Comparison of ENCODE assay signal across 8 cellular contexts in the genomic region with DNA sequence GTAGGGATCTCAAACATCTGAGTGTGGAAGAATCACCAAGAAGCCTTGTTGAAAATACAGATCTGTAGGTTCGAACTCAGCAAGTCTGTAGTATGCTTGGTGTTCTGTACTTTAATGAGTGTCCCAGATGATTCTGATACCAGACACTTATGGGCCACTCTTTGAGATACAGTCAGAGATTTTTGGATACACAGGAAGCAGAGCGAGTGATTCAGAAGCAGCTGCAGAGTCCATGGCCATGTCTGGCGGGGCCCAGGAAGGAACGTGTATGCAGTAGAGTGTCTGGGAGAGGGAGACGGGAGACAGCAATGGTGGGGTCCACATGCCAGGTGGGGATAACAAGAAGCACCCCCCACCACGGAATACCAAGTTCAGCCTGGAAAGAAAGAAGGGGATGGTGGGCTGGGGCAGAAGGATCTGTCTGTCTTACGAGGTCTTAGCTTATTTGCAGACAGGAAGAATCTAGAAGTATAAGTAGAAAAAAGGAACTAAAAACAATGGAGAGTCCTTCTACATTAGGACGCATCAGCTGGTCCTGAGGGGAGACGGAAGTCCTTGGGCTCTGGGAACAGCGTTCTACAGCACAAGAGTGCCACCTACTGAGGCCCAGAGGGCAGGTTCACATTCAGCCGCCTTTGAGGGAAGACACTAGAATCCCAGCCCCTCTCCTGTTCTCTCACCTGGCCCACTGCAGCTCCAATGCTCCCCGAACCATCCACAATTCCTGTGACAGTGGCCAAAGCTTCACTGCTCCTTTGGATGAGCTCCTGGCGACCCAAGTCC. TPM values are rescaled to one million over a fixed set of nuclear protein-coding genes. Genes with fewer than 3 reads are reported as not detected.
DNase-seq lines count a peak whose midpoint lies in the region; ATAC-seq lines count a peak whose summit lies in the region.

No MANE protein-coding gene starts in this region.

- H2AK5ac ChIP-seq in mesenchymal stem cell (ENCODE audit: low read length, severe bottlenecking), result no peak overlapping the region

- H3K9me3 ChIP-seq in mesenchymal stem cell (ENCODE audit: control insufficient read depth, low read length), result no peaks in the 10 kb centered on the region

- peaks cover 46% of the 10 kb centered on the region for H3K36me3 Mint-ChIP-seq in activated CD4-positive, alpha-beta T cell treated with anti-CD3 and anti-CD28 coated beads for 36 hours (ENCODE audit: low read depth)
- H3K36me3 Mint-ChIP-seq in activated CD4-positive, alpha-beta T cell treated with anti-CD3 and anti-CD28 coated beads, Interleukin-2, amount 10 ng/mL, durations not matched to agents 7 days and 5 days (ENCODE audit: low read depth), result peaks cover 41% of the 10 kb centered on the region
- peaks cover 91% of the 10 kb centered on the region for H3K36me3 Mint-ChIP-seq in activated T-helper 17 cell treated with anti-CD3 and anti-CD28 coated beads, Interleukin-2, amount 50 U/mL, for 72 hours (ENCODE audit: low read depth)

- H3K14ac ChIP-seq in mesenchymal stem cell (ENCODE audit: low read length in 2 of 2), result no peak overlapping the region

- H3K27ac Mint-ChIP-seq in activated CD4-positive, alpha-beta T cell treated with anti-CD3 and anti-CD28 coated beads for 36 hours, result no peak overlapping the region
- no peak overlapping the region for H3K27ac Mint-ChIP-seq in activated CD4-positive, alpha-beta T cell treated with anti-CD3 and anti-CD28 coated beads, Interleukin-2, amount 10 ng/mL, durations not matched to agents 7 days and 5 days
- no peak overlapping the region for H3K27ac Mint-ChIP-seq in activated T-helper 17 cell treated with anti-CD3 and anti-CD28 coated beads, Interleukin-2, amount 50 U/mL, for 72 hours

- no peak overlapping the region for H3K18ac ChIP-seq in mesenchymal stem cell (ENCODE audit: low read depth in 1 of 2, low read length in 2 of 2)

- no peak overlapping the region for H3K4me3 ChIP-seq in mesenchymal stem cell (ENCODE audit: insufficient read depth in 1 of 2, low read depth in 1 of 2, low read length in 2 of 2)

- H3K4me2 ChIP-seq in mesenchymal stem cell (ENCODE audit: low read length, poor library complexity, severe bottlenecking), result no peak overlapping the region

- no peak overlapping the region for H3K23ac ChIP-seq in mesenchymal stem cell (ENCODE audit: low read length in 2 of 2)

- 66% methylated on average over 13 of the region's 13 CpGs for WGBS in mesenchymal stem cell

- no peaks in the 10 kb centered on the region for H3K4me1 ChIP-seq in mesenchymal stem cell (ENCODE audit: control insufficient read depth, insufficient read depth, low read depth, low read length)

- no peak overlapping the region for H4K8ac ChIP-seq in mesenchymal stem cell (ENCODE audit: low read length)

- H2BK15ac ChIP-seq in mesenchymal stem cell (ENCODE audit: low read depth, poor library complexity, severe bottlenecking), result no peak overlapping the region

- H3K27me3 Mint-ChIP-seq in activated CD4-positive, alpha-beta T cell treated with anti-CD3 and anti-CD28 coated beads for 36 hours, result no peaks in the 10 kb centered on the region
- no peaks in the 10 kb centered on the region for H3K27me3 Mint-ChIP-seq in activated CD4-positive, alpha-beta T cell treated with anti-CD3 and anti-CD28 coated beads, Interleukin-2, amount 10 ng/mL, durations not matched to agents 7 days and 5 days
- H3K27me3 Mint-ChIP-seq in activated T-helper 17 cell treated with anti-CD3 and anti-CD28 coated beads, Interleukin-2, amount 50 U/mL, for 72 hours, result no peaks in the 10 kb centered on the region

- no peak overlapping the region for H3K27ac ChIP-seq in mesenchymal stem cell (ENCODE audit: low read length, poor library complexity, severe bottlenecking)

- H3K36me3 ChIP-seq in mesenchymal stem cell (ENCODE audit: control insufficient read depth in 1 of 2, insufficient read depth in 2 of 2, low read depth in 1 of 2, low read length in 2 of 2), result peaks cover 30 to 69% of the 10 kb centered on the region in 2 experiments

- H2BK5ac ChIP-seq in mesenchymal stem cell (ENCODE audit: low read depth, low read length, poor library complexity, severe bottlenecking), result no peak overlapping the region

- DNase-seq in activated CD4-positive, alpha-beta T cell treated with anti-CD3 and anti-CD28 coated beads for 36 hours, result peak; percentile 22
- no peak for DNase-seq in activated CD4-positive, alpha-beta T cell treated with anti-CD3 and anti-CD28 coated beads, Interleukin-2, amount 10 ng/mL, durations not matched to agents 7 days and 5 days
- peak; percentile 41 for DNase-seq in NCI-H69 (lab: John Stamatoyannopoulos, UW)
- peak; percentile 15 for DNase-seq in cerebellum (ENCODE audit: low spot score)
- peak; percentile 46 for DNase-seq in mesenchymal stem cell
- no peak for DNase-seq in stimulated activated CD4-positive, alpha-beta T cell treated with anti-CD3 and anti-CD28 coated beads, Interleukin-4, amount 100 ng/mL, for 24 hours

- no peak overlapping the region for H3K9ac ChIP-seq in mesenchymal stem cell (ENCODE audit: low read length)

- ATAC-seq in activated CD4-positive, alpha-beta T cell treated with anti-CD3 and anti-CD28 coated beads for 36 hours, result no peak
- no peak for ATAC-seq in activated T-helper 17 cell treated with anti-CD3 and anti-CD28 coated beads, Interleukin-2, amount 50 U/mL, for 72 hours (replicated peaks)
- no peak for ATAC-seq in GM21576 (IDR thresholded peaks at IDR 0.05; ENCODE audit: unreplicated experiment)

- H3K4me3 Mint-ChIP-seq in activated CD4-positive, alpha-beta T cell treated with anti-CD3 and anti-CD28 coated beads for 36 hours, result no peak overlapping the region
- H3K4me3 Mint-ChIP-seq in activated CD4-positive, alpha-beta T cell treated with anti-CD3 and anti-CD28 coated beads, Interleukin-2, amount 10 ng/mL, durations not matched to agents 7 days and 5 days, result no peak overlapping the region
- no peak overlapping the region for H3K4me3 Mint-ChIP-seq in activated T-helper 17 cell treated with anti-CD3 and anti-CD28 coated beads, Interleukin-2, amount 50 U/mL, for 72 hours

- H3K4ac ChIP-seq in mesenchymal stem cell (ENCODE audit: low read depth in 1 of 2, low read length in 2 of 2), result no peak overlapping the region

- no peaks in the 10 kb centered on the region for H3K27me3 ChIP-seq in mesenchymal stem cell (ENCODE audit: control insufficient read depth in 1 of 2, insufficient read depth in 1 of 2, low read length in 2 of 2)

- CTCF ChIA-PET in activated CD4-positive, alpha-beta T cell treated with anti-CD3 and anti-CD28 coated beads for 36 hours (lab: Charles Lee), result interaction anchor here (0.6 to 3.3 kb wide), 6 partner anchors 8 to 165 kb away, joined by 3 to 12 read pairs (median 4); no protein-coding TSS in a partner anchor
- CTCF ChIA-PET in activated CD4-positive, alpha-beta T cell treated with anti-CD3 and anti-CD28 coated beads, Interleukin-2, amount 10 ng/mL, durations not matched to agents 7 days and 5 days (lab: Charles Lee), result interaction anchor here (1.2 kb wide), 1 partner anchor 46 kb away, joined by 3 read pairs; no protein-coding TSS in a partner anchor

- no peak overlapping the region for H4K91ac ChIP-seq in mesenchymal stem cell (ENCODE audit: low read length)

- peaks cover 14% of the 10 kb centered on the region for H3K79me1 ChIP-seq in mesenchymal stem cell (replicated peaks; ENCODE audit: low read length, poor library complexity, severe bottlenecking)

- no peak overlapping the region for H2BK12ac ChIP-seq in mesenchymal stem cell (ENCODE audit: low read length in 2 of 2)

- POLR2A ChIA-PET in activated CD4-positive, alpha-beta T cell treated with anti-CD3 and anti-CD28 coated beads for 36 hours (lab: Charles Lee), result no interaction called here
- POLR2A ChIA-PET in activated CD4-positive, alpha-beta T cell treated with anti-CD3 and anti-CD28 coated beads, Interleukin-2, amount 10 ng/mL, durations not matched to agents 7 days and 5 days (lab: Charles Lee), result no interaction called here

- H3K9me3 Mint-ChIP-seq in activated CD4-positive, alpha-beta T cell treated with anti-CD3 and anti-CD28 coated beads for 36 hours (ENCODE audit: low read depth), result no peaks in the 10 kb centered on the region
- H3K9me3 Mint-ChIP-seq in activated CD4-positive, alpha-beta T cell treated with anti-CD3 and anti-CD28 coated beads, Interleukin-2, amount 10 ng/mL, durations not matched to agents 7 days and 5 days, result no peaks in the 10 kb centered on the region
- H3K9me3 Mint-ChIP-seq in activated T-helper 17 cell treated with anti-CD3 and anti-CD28 coated beads, Interleukin-2, amount 50 U/mL, for 72 hours, result no peaks in the 10 kb centered on the region

- intact Hi-C loops in activated CD4-positive, alpha-beta T cell treated with anti-CD3 and anti-CD28 coated beads for 36 hours (cut with DNase I, micrococcal nuclease), result no loop called here

- no peak overlapping the region for H2AFZ ChIP-seq in mesenchymal stem cell (ENCODE audit: low read depth, low read length)

- H2BK120ac ChIP-seq in mesenchymal stem cell (ENCODE audit: low read depth, low read length), result no peak overlapping the region

- no peaks in the 10 kb centered on the region for H3K4me1 Mint-ChIP-seq in activated CD4-positive, alpha-beta T cell treated with anti-CD3 and anti-CD28 coated beads for 36 hours
- H3K4me1 Mint-ChIP-seq in activated CD4-positive, alpha-beta T cell treated with anti-CD3 and anti-CD28 coated beads, Interleukin-2, amount 10 ng/mL, durations not matched to agents 7 days and 5 days, result peaks cover 2% of the 10 kb centered on the region
- H3K4me1 Mint-ChIP-seq in activated T-helper 17 cell treated with anti-CD3 and anti-CD28 coated beads, Interleukin-2, amount 50 U/mL, for 72 hours, result no peaks in the 10 kb centered on the region

RNA-seq across cellular contexts. Expression of gene SLC37A3, which starts 55.4 kb away (rescaled TPM):
- 10 to 100 TPM; 47.5 to 55.5 TPM for total RNA-seq in activated CD4-positive, alpha-beta T cell treated with anti-CD3 and anti-CD28 coated beads for 36 hours
- 10 to 100 TPM; 24.9 to 28.5 TPM for total RNA-seq in activated CD4-positive, alpha-beta T cell treated with anti-CD3 and anti-CD28 coated beads, Interleukin-2, amount 10 ng/mL, durations not matched to agents 7 days and 5 days
- 91.5 TPM for total RNA-seq in cerebellum
- polyA plus RNA-seq in mesenchymal stem cell (2013, experiment 1 of 2), result 34.5 TPM
- polyA plus RNA-seq in mesenchymal stem cell (2013, experiment 2 of 2), result 33.0 TPM
- total RNA-seq in activated T-helper 17 cell treated with anti-CD3 and anti-CD28 coated beads, Interleukin-2, amount 50 U/mL, for 72 hours, result 10 to 100 TPM; 41.8 to 55.1 TPM

Comparison
In these comparisons a context has a peak if more than half of its experiments do, and no peak if none do; other contexts are left out.
1. DNase-seq: peak in activated CD4-positive, alpha-beta T cell treated with anti-CD3 and anti-CD28 coated beads for 36 hours (single experiment), NCI-H69 (single experiment), cerebellum (single experiment) and mesenchymal stem cell (single experiment); none in activated CD4-positive, alpha-beta T cell treated with anti-CD3 and anti-CD28 coated beads, Interleukin-2, amount 10 ng/mL, durations not matched to agents 7 days and 5 days (single experiment) and stimulated activated CD4-positive, alpha-beta T cell treated with anti-CD3 and anti-CD28 coated beads, Interleukin-4, amount 100 ng/mL, for 24 hours (single experiment).